In genomic region chr1:49331066-49331852, GRCh38 we compare ENCODE assay signal across 28 cellular contexts.
"Had no signal": no experiment of that assay in that cellular context is flagged by ENCODE, and none has a peak within 500 bp of the region (broad histone marks: within the 10 kb centered on the region; RNA-seq: fewer than 3 reads in every experiment).

No MANE protein-coding gene starts in this region.

- H3K4me3 ChIP-seq: esophagus squamous epithelium, heart right ventricle, left lung, neural progenitor cell, prostate gland, right atrium auricular region, smooth muscle cell, thoracic aorta, transverse colon had no signal

- H3K27me3 ChIP-seq: esophagus squamous epithelium, heart right ventricle, left lung, neural progenitor cell, right atrium auricular region, transverse colon had no signal

- H3K36me3 ChIP-seq: esophagus squamous epithelium, heart right ventricle, left lung, neural progenitor cell, prostate gland, right atrium auricular region, thoracic aorta, transverse colon had no signal

- H3K4me2 ChIP-seq: neural progenitor cell, smooth muscle cell had no signal

- H2AFZ ChIP-seq: neural progenitor cell had no signal

- H3K9me3 ChIP-seq: esophagus squamous epithelium, heart right ventricle, left lung, prostate gland, right atrium auricular region, thoracic aorta, transverse colon had no signal

- H3K27ac ChIP-seq: esophagus squamous epithelium, heart right ventricle, left lung, neural progenitor cell, prostate gland, right atrium auricular region, thoracic aorta, transverse colon had no signal

- H3K9ac ChIP-seq: neural progenitor cell had no signal

- H3K9me3 Mint-ChIP-seq: effector memory CD8-positive, alpha-beta T cell had no signal

- H3K4me1 ChIP-seq: esophagus squamous epithelium, heart right ventricle, left lung, neural progenitor cell, prostate gland, right atrium auricular region, transverse colon had no signal

- ATAC-seq: effector memory CD8-positive, alpha-beta T cell; heart right ventricle; left lung; naive thymus-derived CD4-positive, alpha-beta T cell; sciatic nerve had no signal

- DNase-seq: cerebellar nuclear complex; cortex of kidney; effector memory CD8-positive, alpha-beta T cell; erythroblast; esophagus squamous epithelium; foreskin melanocyte; glutamatergic neuron; heart right ventricle; immature natural killer cell; mesendoderm; midbrain; naive thymus-derived CD4-positive, alpha-beta T cell; nucleus accumbens; stimulated activated CD4-positive, alpha-beta T cell treated with anti-CD3 and anti-CD28 coated beads, Interleukin-12 subunit alpha, Interleukin-12 subunit beta, amount 100 ng/mL, for 4 hours; stimulated activated CD4-positive, alpha-beta T cell treated with anti-CD3 and anti-CD28 coated beads, Interleukin-1b, Interleukin-23, amount 100 ng/mL, for 48 hours; stimulated activated CD4-positive, alpha-beta T cell treated with anti-CD3 and anti-CD28 coated beads, Interleukin-4, amount 100 ng/mL, for 1 hour; stimulated activated CD8-positive, alpha-beta memory T cell treated with anti-CD3 and anti-CD28 coated beads, Interleukin-4, amount 100 ng/mL, for 48 hours; stimulated activated naive CD4-positive, alpha-beta T cell treated with Interleukin-2 at 50 U/mL for 16 hours; substantia nigra; transverse colon had no signal

- H3K4me3 Mint-ChIP-seq: effector memory CD8-positive, alpha-beta T cell; immature natural killer cell; naive thymus-derived CD4-positive, alpha-beta T cell; nephron; neural progenitor cell had no signal

- H3K27ac Mint-ChIP-seq: effector memory CD8-positive, alpha-beta T cell; immature natural killer cell; naive thymus-derived CD4-positive, alpha-beta T cell; nephron; neural progenitor cell had no signal

- H3K4me1 Mint-ChIP-seq: immature natural killer cell; naive thymus-derived CD4-positive, alpha-beta T cell; nephron; neural progenitor cell had no signal

- H3K27me3 Mint-ChIP-seq: effector memory CD8-positive, alpha-beta T cell; naive thymus-derived CD4-positive, alpha-beta T cell had no signal

- H3K36me3 Mint-ChIP-seq: naive thymus-derived CD4-positive, alpha-beta T cell; neural progenitor cell had no signal
